In genomic region chr6:89412071-89413005, GRCh38 we compare ENCODE assay signal across 7 cellular contexts. TPM values are rescaled to one million over a fixed set of nuclear protein-coding genes. Genes with fewer than 3 reads are reported as not detected.
DNase-seq lines count a peak whose midpoint lies in the region; ATAC-seq and TF ChIP-seq lines count a peak whose summit lies in the region.

RRAGD (minus strand) TSS chr6:89412273; CDS start chr6:89411993, 280 bp downstream.

- peaks cover 35% of the 10 kb centered on the region for H3K4me1 Mint-ChIP-seq in WTC11

- no peak for TF ChIP-seq CTCF in WTC11 (IDR thresholded peaks at IDR 0.05)

- peak within 1 kb of the TSS; percentile 86 for H3K4me3 Mint-ChIP-seq in WTC11

- H3K27me3 Mint-ChIP-seq in WTC11 (ENCODE audit: low read depth) = peaks cover 36% of the 10 kb centered on the region

- DNase-seq in NCI-H1436 treated with DMSO at 0.1 percent for 48 hours (lab: John Stamatoyannopoulos, UW) = peak; percentile 47
- peak; percentile 50 for DNase-seq in WTC11 (ENCODE audit: low spot score)
- DNase-seq in caudate nucleus (lab: John Stamatoyannopoulos, UW) = peak in 58 of 61 donors; percentile 16 to 93 (median 78)
- DNase-seq in kidney tubule cell (ENCODE audit: low spot score) = peak; percentile 67
- DNase-seq in stimulated activated CD4-positive, alpha-beta T cell treated with anti-CD3 and anti-CD28 coated beads, Interleukin-15, amount 100 ng/mL, for 24 hours = peak; percentile 77

- CTCF ChIA-PET in WTC11 (lab: Charles Lee) = interaction anchor here (0.8 to 4.3 kb wide), 7 partner anchors 10 to 124 kb away, joined by 3 to 34 read pairs (median 6); no protein-coding TSS in a partner anchor

- peak; percentile 49 for ATAC-seq in GM18499 (IDR thresholded peaks at IDR 0.05; ENCODE audit: insufficient read depth, unreplicated experiment)
- peak; percentile 79 for ATAC-seq in HG02759 (IDR thresholded peaks at IDR 0.05; ENCODE audit: unreplicated experiment)
- peak; percentile 38 for ATAC-seq in WTC11

- POLR2A ChIA-PET in WTC11 (lab: Charles Lee) = interaction anchor here (1.6 kb wide), 2 partner anchors 40 to 193 kb away, joined by 3 to 4 read pairs; no protein-coding TSS in a partner anchor

- H3K27ac Mint-ChIP-seq in WTC11 = no peak within 1 kb of the TSS

- peak within 1 kb of the TSS; percentile 85 for H3K27ac ChIP-seq in caudate nucleus (ENCODE audit: low read depth, low read length)

- H3K9me3 Mint-ChIP-seq in WTC11 = no peaks in the 10 kb centered on the region

- H3K36me3 Mint-ChIP-seq in WTC11 = no peaks in the 10 kb centered on the region

TF ChIP-seq in WTC11, 78 proteins besides CTCF, POLR2A, EP300 and RAD21:
- peak; percentile 12; the same call in 1 of the 2 replicates for TF ChIP-seq ZNF416 (CRISPR knock-in tag; IDR thresholded peaks at IDR 0.05)
- TF ChIP-seq NFYB (CRISPR knock-in tag; conservative IDR thresholded peaks at IDR 0.05; ENCODE audit: low read depth) = no peak
- 0 out of 2 replicates have a peak, but pooled peaks have one; percentile 29 for TF ChIP-seq ZNF219 (CRISPR knock-in tag; IDR thresholded peaks at IDR 0.05; ENCODE audit: borderline replicate concordance)
- no peak for TF ChIP-seq NFE2L1 (CRISPR knock-in tag; IDR thresholded peaks at IDR 0.05)
- TF ChIP-seq ZNF232 (CRISPR knock-in tag; IDR thresholded peaks at IDR 0.05) = 0 out of 2 replicates have a peak, but pooled peaks have one; percentile 14
- TF ChIP-seq FOXK1 (CRISPR knock-in tag; IDR thresholded peaks at IDR 0.05) = peak; percentile 11; the same call in 1 of the 2 replicates
- no peak for TF ChIP-seq RORB (CRISPR knock-in tag; IDR thresholded peaks at IDR 0.05)
- TF ChIP-seq USF2 (CRISPR knock-in tag; IDR thresholded peaks at IDR 0.05) = peak; percentile 79
- TF ChIP-seq USF1 (CRISPR knock-in tag; IDR thresholded peaks at IDR 0.05) = peak; percentile 67; the same call in 1 of the 2 replicates
- peak; percentile 15; the same call in 1 of the 2 replicates for TF ChIP-seq HMGXB4 (CRISPR knock-in tag; IDR thresholded peaks at IDR 0.05)
- peak; percentile 23; the same call in 1 of the 2 replicates for TF ChIP-seq MAX (CRISPR knock-in tag; IDR thresholded peaks at IDR 0.05)
- TF ChIP-seq NR3C1 (CRISPR knock-in tag; conservative IDR thresholded peaks at IDR 0.05; ENCODE audit: low read depth) = no peak
- TF ChIP-seq CDX4 (CRISPR knock-in tag; IDR thresholded peaks at IDR 0.05; ENCODE audit: borderline replicate concordance) = no peak
- TF ChIP-seq MXD4 (CRISPR knock-in tag; IDR thresholded peaks at IDR 0.05; ENCODE audit: borderline replicate concordance) = no peak

RNA-seq across cellular contexts. Expression of gene RRAGD, which starts in this region (rescaled TPM):
- 14.1 to 25.4 TPM (median 18.0 TPM) in 3 replicates for total RNA-seq in WTC11 (2021)

Comparison
In these comparisons a context has a peak if more than half of its experiments do, and no peak if none do; other contexts are left out.
1. Peak in every context shown above with its lines: DNase-seq, ATAC-seq and H3K27ac ChIP-seq.